12 cellular contexts compared by ENCODE assay signal in genomic region chr16:85471469-85472431, GRCh38.
A peak's percentile ranks its signal among the peaks of the same experiment; 100 is the strongest.
DNase-seq lines count a peak whose midpoint lies in the region; ATAC-seq and TF ChIP-seq lines count a peak whose summit lies in the region.
"Had no signal": no experiment of that assay in that cellular context is flagged by ENCODE, and none has a peak within 500 bp of the region (broad histone marks: within the 10 kb centered on the region; RNA-seq: fewer than 3 reads in every experiment).

No MANE protein-coding gene starts in this region.

- H3K27me3 ChIP-seq in left ventricle myocardium inferior (ENCODE audit: low read depth) = no peaks in the 10 kb centered on the region
- H3K27me3 ChIP-seq in foreskin keratinocyte = peaks cover 82% of the 10 kb centered on the region
- H3K27me3 ChIP-seq in upper lobe of right lung = no peaks in the 10 kb centered on the region

- peak in 1 of 2 donors; percentile 38 for ATAC-seq in left cardiac atrium
- ATAC-seq in foreskin keratinocyte = no peak
- ATAC-seq in upper lobe of right lung = peak; percentile 66
- no peak for ATAC-seq in HG03139 (IDR thresholded peaks at IDR 0.05; ENCODE audit: unreplicated experiment)

- H3K27ac ChIP-seq in left ventricle myocardium inferior (replicated peaks) (no peak overlapping the region), foreskin keratinocyte (no peak overlapping the region), upper lobe of right lung (no peak overlapping the region)
- H3K27ac ChIP-seq: HL-60 had no signal

- H3K36me3 ChIP-seq in left ventricle myocardium inferior = no peaks in the 10 kb centered on the region
- no peaks in the 10 kb centered on the region for H3K36me3 ChIP-seq in upper lobe of right lung

- H3K9me3 ChIP-seq in left ventricle myocardium inferior (replicated peaks) (no peaks in the 10 kb centered on the region), upper lobe of right lung (no peaks in the 10 kb centered on the region)

- TF ChIP-seq CTCF in left ventricle myocardium inferior (IDR thresholded peaks at IDR 0.05; ENCODE audit: borderline replicate concordance) (no peak), foreskin keratinocyte (conservative IDR thresholded peaks at IDR 0.05) (peak; percentile 22), upper lobe of right lung (IDR thresholded peaks at IDR 0.05) (no peak)

- H3K4me1 ChIP-seq in left ventricle myocardium inferior (peaks cover 17% of the 10 kb centered on the region), foreskin keratinocyte (peaks cover 7% of the 10 kb centered on the region), upper lobe of right lung (no peaks in the 10 kb centered on the region)

- H3K4me3 ChIP-seq in left ventricle myocardium inferior (no peak overlapping the region), upper lobe of right lung (no peak overlapping the region)

- DNase-seq in left cardiac atrium = peak; percentile 66
- no peak for DNase-seq in left ventricle myocardium inferior
- peak; percentile 48 for DNase-seq in NCI-H69 (lab: John Stamatoyannopoulos, UW)
- DNase-seq in foreskin keratinocyte = peak in 1 of 2 donors; percentile 46
- DNase-seq in upper lobe of right lung = peak; percentile 79
- no peak for DNase-seq in ecto neural progenitor cell (ENCODE audit: low spot score)
- no peak for DNase-seq in head of caudate nucleus
- DNase-seq: caudate nucleus; stimulated activated CD4-positive, alpha-beta T cell treated with anti-CD3 and anti-CD28 coated beads, Interleukin-2, amount 100 ng/mL, for 24 hours; stimulated activated naive CD4-positive, alpha-beta T cell had no signal

- intact Hi-C loops in left cardiac atrium (cut with DNase I) (no loop called here), left ventricle myocardium inferior (cut with micrococcal nuclease) (no loop called here), upper lobe of right lung (cut with DNase I) (no loop called here), head of caudate nucleus (cut with DNase I) (no loop called here)

Comparison
In these comparisons a context has a peak if more than half of its experiments do, and no peak if none do; other contexts are left out.
1. DNase-seq: peak in left cardiac atrium (single experiment), NCI-H69 (single experiment) and upper lobe of right lung (single experiment); none in left ventricle myocardium inferior (single experiment), ecto neural progenitor cell (single experiment) and head of caudate nucleus (0 of 42).